8 cellular contexts compared by ENCODE assay signal in the genomic region with DNA sequence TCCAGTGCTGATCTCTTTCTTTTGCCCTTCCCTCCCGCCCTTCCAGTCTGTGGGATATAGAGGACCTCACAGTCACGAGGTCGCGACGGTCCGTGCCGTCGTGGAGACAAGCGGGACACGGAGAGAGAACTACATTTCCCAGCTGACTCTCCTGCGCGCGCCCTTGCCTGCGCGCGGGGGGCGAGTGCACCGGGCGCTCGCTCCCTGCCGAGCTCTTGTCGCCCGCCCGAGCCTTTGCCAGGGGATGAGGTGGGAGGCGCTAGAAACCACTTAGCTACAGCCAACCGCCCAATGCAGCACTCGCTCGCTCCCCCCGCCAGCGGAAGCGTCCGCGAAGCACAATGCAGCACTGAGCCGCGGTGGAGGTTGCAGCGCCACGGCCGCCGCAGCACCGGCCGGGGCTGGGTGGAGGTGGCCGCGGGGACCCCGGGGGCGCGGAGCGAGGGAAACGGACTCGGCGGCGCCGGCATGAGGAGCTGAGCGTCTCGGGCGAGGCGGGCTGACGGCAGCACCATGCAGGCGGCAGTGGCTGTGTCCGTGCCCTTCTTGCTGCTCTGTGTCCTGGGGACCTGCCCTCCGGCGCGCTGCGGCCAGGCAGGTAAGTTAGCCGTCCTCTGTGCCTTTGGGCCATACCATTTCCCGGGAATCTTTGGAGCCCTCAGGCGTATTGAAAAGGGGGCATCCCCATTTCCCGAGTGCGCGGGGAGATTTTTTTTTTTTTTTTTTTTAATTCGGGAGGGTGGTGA. TPM values are rescaled to one million over a fixed set of nuclear protein-coding genes. Genes with fewer than 3 reads are reported as not detected.
DNase-seq lines count a peak whose midpoint lies in the region; ATAC-seq and TF ChIP-seq lines count a peak whose summit lies in the region.

A gene with protein sequence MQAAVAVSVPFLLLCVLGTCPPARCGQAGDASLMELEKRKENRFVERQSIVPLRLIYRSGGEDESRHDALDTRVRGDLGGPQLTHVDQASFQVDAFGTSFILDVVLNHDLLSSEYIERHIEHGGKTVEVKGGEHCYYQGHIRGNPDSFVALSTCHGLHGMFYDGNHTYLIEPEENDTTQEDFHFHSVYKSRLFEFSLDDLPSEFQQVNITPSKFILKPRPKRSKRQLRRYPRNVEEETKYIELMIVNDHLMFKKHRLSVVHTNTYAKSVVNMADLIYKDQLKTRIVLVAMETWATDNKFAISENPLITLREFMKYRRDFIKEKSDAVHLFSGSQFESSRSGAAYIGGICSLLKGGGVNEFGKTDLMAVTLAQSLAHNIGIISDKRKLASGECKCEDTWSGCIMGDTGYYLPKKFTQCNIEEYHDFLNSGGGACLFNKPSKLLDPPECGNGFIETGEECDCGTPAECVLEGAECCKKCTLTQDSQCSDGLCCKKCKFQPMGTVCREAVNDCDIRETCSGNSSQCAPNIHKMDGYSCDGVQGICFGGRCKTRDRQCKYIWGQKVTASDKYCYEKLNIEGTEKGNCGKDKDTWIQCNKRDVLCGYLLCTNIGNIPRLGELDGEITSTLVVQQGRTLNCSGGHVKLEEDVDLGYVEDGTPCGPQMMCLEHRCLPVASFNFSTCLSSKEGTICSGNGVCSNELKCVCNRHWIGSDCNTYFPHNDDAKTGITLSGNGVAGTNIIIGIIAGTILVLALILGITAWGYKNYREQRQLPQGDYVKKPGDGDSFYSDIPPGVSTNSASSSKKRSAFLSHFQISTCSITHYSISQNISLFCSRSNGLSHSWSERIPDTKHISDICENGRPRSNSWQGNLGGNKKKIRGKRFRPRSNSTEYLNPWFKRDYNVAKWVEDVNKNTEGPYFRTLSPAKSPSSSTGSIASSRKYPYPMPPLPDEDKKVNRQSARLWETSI (plus strand): TSS at position 299 of the 746 bp plus-strand sequence. CDS start 215 bp downstream, at position 514.

- no peaks in the 10 kb centered on the region for H3K36me3 Mint-ChIP-seq in chondrocyte (ENCODE audit: low read depth)

- TF ChIP-seq CTCF in chondrocyte (IDR thresholded peaks at IDR 0.05): peak; percentile 35

- peak within 1 kb of the TSS; percentile 90 for H3K4me3 Mint-ChIP-seq in chondrocyte (ENCODE audit: unreplicated experiment)

- peaks cover 2% of the 10 kb centered on the region for H3K9me3 Mint-ChIP-seq in chondrocyte (ENCODE audit: low read depth)

- peak within 1 kb of the TSS; percentile 15 for H3K27ac Mint-ChIP-seq in chondrocyte (ENCODE audit: unreplicated experiment)

- DNase-seq in Ammon's horn (ENCODE audit: low spot score) (peak; percentile 98), NCI-H345 treated with DMSO at 0.1 percent for 48 hours (lab: John Stamatoyannopoulos, UW; ENCODE audit: unreplicated experiment) (peak; percentile 90), chondrocyte (ENCODE audit: low spot score) (no peak), kidney tubule cell (ENCODE audit: low spot score) (peak; percentile 90)
- peak; percentile 63 for DNase-seq in activated CD4-positive, alpha-beta T cell treated with anti-CD3 and anti-CD28 coated beads for 1 hour
- peak; percentile 37 to 70 (median 54) for DNase-seq in stimulated activated CD4-positive, alpha-beta T cell treated with anti-CD3 and anti-CD28 coated beads, Interleukin-1b, Interleukin-23, amount 100 ng/mL, for 24 hours (ENCODE audit: low read depth in 4 of 4, low spot score in 1 of 4)

- ATAC-seq in GM19043 (IDR thresholded peaks at IDR 0.05; ENCODE audit: low read depth, unreplicated experiment) (peak; percentile 94), HG03354 (IDR thresholded peaks at IDR 0.05; ENCODE audit: poor library complexity, severe bottlenecking, unreplicated experiment) (peak; percentile 96)

- peaks cover 27% of the 10 kb centered on the region for H3K27me3 Mint-ChIP-seq in chondrocyte (ENCODE audit: low read depth)

- H3K4me1 Mint-ChIP-seq in chondrocyte (ENCODE audit: low read depth): peaks cover 15% of the 10 kb centered on the region

RNA-seq across cellular contexts. Expression of the gene that starts here (rescaled TPM):
- total RNA-seq in chondrocyte: 0.92 to 6.6 TPM (median 1.6 TPM) in 3 replicates
